ENCODE assay signal across 24 cellular contexts in the genomic region with DNA sequence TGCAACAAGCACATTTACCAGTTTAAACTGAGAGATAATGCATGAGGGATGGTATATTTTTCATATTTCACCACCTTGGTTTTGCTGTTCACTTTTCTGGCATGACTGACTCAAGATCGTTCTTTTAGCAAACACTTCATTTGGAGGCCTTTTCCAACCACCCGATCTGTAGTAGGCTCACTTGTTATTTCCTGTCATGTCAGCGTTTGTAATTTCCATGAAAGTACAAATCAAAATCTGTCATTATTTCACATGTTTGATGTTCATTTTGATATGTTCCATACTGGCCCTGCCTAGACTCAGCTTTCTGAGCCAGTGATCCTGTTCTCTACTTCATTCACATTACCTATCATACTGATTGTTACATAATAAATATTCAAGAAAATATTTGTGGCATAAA.
"Had no signal": no experiment of that assay in that cellular context is flagged by ENCODE, and none has a peak within 500 bp of the region (broad histone marks: within the 10 kb centered on the region; RNA-seq: fewer than 3 reads in every experiment).

No MANE protein-coding gene starts in this region.

- FAIRE-seq: endometrium, frontal cortex, islet of Langerhans, keratinocyte had no signal

- DNase-seq: colonic mucosa; cortex of kidney; effector CD8-positive, alpha-beta T cell; effector memory CD8-positive, alpha-beta T cell; endodermal cell; erythroblast; esophagus squamous epithelium; foreskin fibroblast; heart right ventricle; hippocampal formation; left cardiac atrium; left lung; left ventricle myocardium superior; lower lobe of right lung; mesenchymal stem cell; mucosa of descending colon; naive B cell had no signal

- H3K4me1 ChIP-seq: colonic mucosa, esophagus squamous epithelium, gastroesophageal sphincter, left lung, lower lobe of right lung had no signal

- H3K27me3 ChIP-seq: colonic mucosa, esophagus squamous epithelium, gastroesophageal sphincter, heart right ventricle, left lung had no signal

- ATAC-seq: effector memory CD8-positive, alpha-beta T cell; esophagus mucosa; gastroesophageal sphincter; left cardiac atrium; left lung; lower lobe of right lung; mucosa of descending colon had no signal

- H3K9me3 ChIP-seq: colonic mucosa, gastroesophageal sphincter, lower lobe of right lung had no signal

- H3K36me3 ChIP-seq: colonic mucosa, esophagus squamous epithelium, gastroesophageal sphincter, heart right ventricle, left lung, lower lobe of right lung had no signal

- H3K27ac ChIP-seq: colonic mucosa, epithelial cell of prostate, esophagus squamous epithelium, gastroesophageal sphincter, left lung, lower lobe of right lung had no signal

- H3K4me3 ChIP-seq: colonic mucosa, esophagus squamous epithelium, gastroesophageal sphincter, heart right ventricle, left lung, lower lobe of right lung, mucosa of descending colon had no signal
